ENCODE assay signal across 10 cellular contexts in genomic region chr3:155890671-155891190, GRCh38. TPM values are rescaled to one million over a fixed set of nuclear protein-coding genes. Genes with fewer than 3 reads are reported as not detected.
DNase-seq lines count a peak whose midpoint lies in the region; ATAC-seq, FAIRE-seq and TF ChIP-seq lines count a peak whose summit lies in the region.
"Had no signal": no experiment of that assay in that cellular context is flagged by ENCODE, and none has a peak within 500 bp of the region (broad histone marks: within the 10 kb centered on the region; RNA-seq: fewer than 3 reads in every experiment).

No MANE protein-coding gene starts in this region.

- SMC1A ChIA-PET in GM12878 (lab: Charles Lee; ENCODE audit: uncharacterized antibody, unreplicated experiment) = interaction anchor here (1.0 to 1.3 kb wide), 3 partner anchors 12 to 188 kb away, joined by 3 to 4 read pairs (median 3); no protein-coding TSS in a partner anchor

- DNase-seq in DMS 273 (lab: John Stamatoyannopoulos, UW; ENCODE audit: unreplicated experiment) (peak; percentile 43), DMS 273 treated with DMSO at 0.1 percent for 48 hours (lab: John Stamatoyannopoulos, UW) (no peak), GM12878 (ENCODE audit: low read depth, low spot score) (no peak), neural progenitor cell (ENCODE audit: low spot score) (no peak), gastrocnemius medialis (no peak)
- DNase-seq in activated CD4-positive, CD25-positive, alpha-beta regulatory T cell treated with anti-CD3 and anti-CD28 coated beads, Interleukin-2, amount 50 U/mL, for 72 hours = no peak
- DNase-seq: activated T-cell treated with anti-CD3 and anti-CD28 coated beads for 4 hours had no signal

- H3K36me3 Mint-ChIP-seq in neural progenitor cell = peaks cover 27% of the 10 kb centered on the region

- no peak for FAIRE-seq in GM12878 (lab: Jason Lieb, UNC)

- H3K9ac ChIP-seq in GM12878 (ENCODE audit: control insufficient read depth, insufficient read depth, low read length) (no peak overlapping the region), neural progenitor cell (no peak overlapping the region)

- peaks cover 2% of the 10 kb centered on the region for H3K9me3 Mint-ChIP-seq in neural progenitor cell
- H3K9me3 Mint-ChIP-seq: IgD-negative memory B cell had no signal

- TF ChIP-seq RAD21 in GM12878 (IDR thresholded peaks at IDR 0.05; ENCODE audit: insufficient read depth, low read depth, low read length) = no peak

- POLR2A ChIA-PET in GM12878 (lab: Charles Lee) = no interaction called here

- TF ChIP-seq CTCF in GM12878 (IDR thresholded peaks at IDR 0.05 in 2 of 3, conservative IDR thresholded peaks at IDR 0.05 in 1 of 3; ENCODE audit: control insufficient read depth in 2 of 3, extremely low read depth in 1 of 3, insufficient read depth in 1 of 3, low read depth in 3 of 3, low read length in 3 of 3) (no peak), neural progenitor cell (IDR thresholded peaks at IDR 0.05) (no peak), gastrocnemius medialis (IDR thresholded peaks at IDR 0.05 in 4 of 5, conservative IDR thresholded peaks at IDR 0.05 in 1 of 5) (no peak)

- H3K4me3 ChIP-seq in GM12878 (no peak overlapping the region), neural progenitor cell (no peak overlapping the region), gastrocnemius medialis (no peak overlapping the region)

- RAD21 ChIA-PET in GM12878 (lab: Charles Lee; ENCODE audit: unreplicated experiment) = interaction anchor here (0.6 kb wide), 1 partner anchor 1245 kb away, joined by 3 read pairs; no protein-coding TSS in a partner anchor

- BruUV-seq in GM12878 (replicated peaks; lab: Mats Ljungman, UMichigan) = no TSS peak

- H3K9me3 ChIP-seq in GM12878 (replicated peaks; ENCODE audit: control insufficient read depth, insufficient read depth, low read length) (no peaks in the 10 kb centered on the region), neural progenitor cell (ENCODE audit: low read depth) (no peaks in the 10 kb centered on the region), gastrocnemius medialis (no peaks in the 10 kb centered on the region)

- no peak for TF ChIP-seq POLR2A in GM12878 (IDR thresholded peaks at IDR 0.05; ENCODE audit: low read depth, low read length)
- no peak for TF ChIP-seq POLR2A in gastrocnemius medialis (IDR thresholded peaks at IDR 0.05)

- in situ Hi-C loops in GM12878 (cut with MboI) (no loop called here), gastrocnemius medialis (cut with MboI; ENCODE audit: low sequenced_read_pairs in 4 of 4) (no loop called here)

- H3K4me1 ChIP-seq in GM12878 (ENCODE audit: control insufficient read depth, insufficient read depth, low read length) = no peaks in the 10 kb centered on the region
- no peaks in the 10 kb centered on the region for H3K4me1 ChIP-seq in neural progenitor cell
- peaks cover 11 to 15% of the 10 kb centered on the region in 2 donors for H3K4me1 ChIP-seq in gastrocnemius medialis

- TF ChIP-seq EP300 in GM12878 (IDR thresholded peaks at IDR 0.05; ENCODE audit: borderline replicate concordance in 1 of 2, control insufficient read depth in 1 of 2, low read depth in 2 of 2, low read length in 2 of 2) = no peak

- peaks cover 65% of the 10 kb centered on the region for H3K79me2 ChIP-seq in GM12878 (ENCODE audit: control insufficient read depth, insufficient read depth, low read length)
- H3K79me2 ChIP-seq in neural progenitor cell (ENCODE audit: low read depth) = peaks cover 99% of the 10 kb centered on the region

- intact Hi-C loops in GM12878 (cut with micrococcal nuclease; ENCODE audit: unreplicated experiment) = loop anchor here (5.0 kb wide), 1 partner anchor 83 kb away; the partner anchor contains the start of gene C3orf33
- intact Hi-C loops in gastrocnemius medialis (cut with DNase I; ENCODE audit: low total_unique reads) = no loop called here

- peaks cover 5% of the 10 kb centered on the region for H3K4me1 Mint-ChIP-seq in neural progenitor cell

- ATAC-seq in HG02870 (IDR thresholded peaks at IDR 0.05; ENCODE audit: unreplicated experiment) = peak; percentile 43
- peak; percentile 74 for ATAC-seq in GM12878
- no peak for ATAC-seq in gastrocnemius medialis
- no peak for ATAC-seq in HG03095 (IDR thresholded peaks at IDR 0.05; ENCODE audit: unreplicated experiment)

- H3K27me3 ChIP-seq in GM12878 (replicated peaks in 1 of 2; ENCODE audit: control insufficient read depth in 2 of 2, insufficient read depth in 2 of 2, low read length in 1 of 2) (no peaks in the 10 kb centered on the region), neural progenitor cell (no peaks in the 10 kb centered on the region), gastrocnemius medialis (no peaks in the 10 kb centered on the region)

- WGBS in GM12878 (ENCODE audit: insufficient coverage, insufficient replicate concordance, low lambda C conversion rate, missing lambda C conversion rate) = 21% methylated on average over 2 of the region's 2 CpGs

- no peak overlapping the region for H2AFZ ChIP-seq in GM12878 (ENCODE audit: control insufficient read depth, low read depth, low read length)
- no peak overlapping the region for H2AFZ ChIP-seq in neural progenitor cell (replicated peaks)

- CTCF ChIA-PET in GM12878 (lab: Yijun Ruan, JAX) = no interaction called here

- H3K4me2 ChIP-seq in GM12878 (ENCODE audit: control insufficient read depth, insufficient read depth) = no peak overlapping the region
- H3K4me2 ChIP-seq in neural progenitor cell = no peak overlapping the region

- H3K4me3 Mint-ChIP-seq in neural progenitor cell = no peak overlapping the region

- H3K36me3 ChIP-seq in GM12878 (ENCODE audit: control insufficient read depth in 2 of 2, insufficient read depth in 2 of 2, low read length in 1 of 2) (peaks cover 0 to 10% of the 10 kb centered on the region in 2 experiments; a peak in 3 of 4 replicates), neural progenitor cell (peaks cover 9% of the 10 kb centered on the region), gastrocnemius medialis (peaks cover 0 to 12% of the 10 kb centered on the region in 2 donors)

- no peak overlapping the region for H3K27ac Mint-ChIP-seq in neural progenitor cell

- H3F3A ChIP-seq in neural progenitor cell (ENCODE audit: low read depth) = peaks cover 5% of the 10 kb centered on the region

- H3K27me3 Mint-ChIP-seq in neural progenitor cell (ENCODE audit: insufficient read depth, low read depth) = peaks cover 2% of the 10 kb centered on the region
- H3K27me3 Mint-ChIP-seq: IgD-negative memory B cell had no signal

- no peaks in the 10 kb centered on the region for H4K20me1 ChIP-seq in GM12878 (ENCODE audit: control insufficient read depth, insufficient read depth)
- H4K20me1 ChIP-seq in neural progenitor cell (ENCODE audit: low read depth) = peaks cover 55% of the 10 kb centered on the region

- no peak overlapping the region for H3K27ac ChIP-seq in GM12878 (ENCODE audit: control insufficient read depth, insufficient read depth)
- peak overlapping the region; percentile 21 for H3K27ac ChIP-seq in neural progenitor cell
- H3K27ac ChIP-seq in gastrocnemius medialis = no peak overlapping the region

TF ChIP-seq in GM12878, 131 proteins besides CTCF, POLR2A, EP300 and RAD21:
- TF ChIP-seq SPI1 (IDR thresholded peaks at IDR 0.05; ENCODE audit: borderline replicate concordance, insufficient read depth, low read depth, low read length) (no peak), POLR2AphosphoS2 (IDR thresholded peaks at IDR 0.05; ENCODE audit: low read depth, low read length) (no peak), STAT1 (conservative IDR thresholded peaks at IDR 0.05) (no peak)
TF ChIP-seq in GM12878: peak in this region for 0.

RNA-seq across cellular contexts. Expression of gene GMPS, which starts 20.3 kb away (rescaled TPM):
- total RNA-seq in GM12878 (2013; cell fraction: nucleolus; rRNA removed) = 32.0 and 34.4 TPM in 2 replicates
- total RNA-seq in GM12878 (2014; rRNA removed) (33.2 and 45.3 TPM in 2 replicates), GM12878 (2014; rRNA removed; fragmentation: Illumina TruSeq; extraction: Trizol) (91.5 and 93.4 TPM in 2 replicates), GM12878 (2021) (108 and 113 TPM in 2 replicates), neural progenitor cell (ENCODE audit: low replicate concordance) (156 and 279 TPM in 2 replicates), gastrocnemius medialis (10 to 100 TPM; 26.7 to 34.7 (median 32.5) TPM)
- 37.7 TPM for polyA plus RNA-seq in GM12878 (2011; ENCODE audit: low read depth)
- polyA plus RNA-seq in GM12878 (2011; rRNA removed) (64.6 and 92.2 TPM in 2 replicates), GM12878 (2014; fragmentation: Illumina TruSeq; extraction: Trizol) (139 and 163 TPM in 2 replicates), GM12878 (2014; fragmentation: Nextera tagmentation; extraction: Ambion mirVana) (10 to 100 TPM; 43.3 to 56.2 TPM), GM12878 (2014; rRNA removed) (46.6 and 57.5 TPM in 2 replicates), GM12878 (2016; fragmentation: Nextera tagmentation; extraction: Ambion mirVana) (100 to 1,000 TPM; 142 to 143 TPM)
- 33.2 and 46.8 TPM in 2 replicates for polyA plus RNA-seq in GM12878 (2011; cell fraction: cytosol; rRNA removed)
- 22.4 and 30.7 TPM in 2 replicates for polyA plus RNA-seq in GM12878 (2011; cell fraction: nucleus; rRNA removed)
- polyA plus RNA-seq in GM12878 (2012) = 54.5 and 74.4 TPM in 2 replicates
- 47.6 and 75.3 TPM in 2 replicates for polyA minus RNA-seq in GM12878 (2011; rRNA and poly(A)+ RNA removed)
- polyA minus RNA-seq in GM12878 (2011; cell fraction: cytosol; rRNA and poly(A)+ RNA removed) = 27.8 and 30.4 TPM in 2 replicates
- 7.3 and 12.8 TPM in 2 replicates for polyA minus RNA-seq in GM12878 (2011; cell fraction: nucleus; rRNA and poly(A)+ RNA removed)

RNA-seq across cellular contexts. Expression of gene SLC33A1, which starts 36.5 kb away (rescaled TPM):
- total RNA-seq in GM12878 (2013; cell fraction: nucleolus; rRNA removed) = 108 TPM in 2 replicates
- 21.2 and 24.3 TPM in 2 replicates for total RNA-seq in GM12878 (2014; rRNA removed)
- total RNA-seq in GM12878 (2014; rRNA removed; fragmentation: Illumina TruSeq; extraction: Trizol) = 19.5 and 20.8 TPM in 2 replicates
- total RNA-seq in GM12878 (2021) = 16.8 and 18.8 TPM in 2 replicates
- polyA plus RNA-seq in GM12878 (2011; ENCODE audit: low read depth) = 7.2 TPM
- polyA plus RNA-seq in GM12878 (2011; rRNA removed) = 24.5 and 28.9 TPM in 2 replicates
- polyA plus RNA-seq in GM12878 (2011; cell fraction: cytosol; rRNA removed) = 16.9 and 17.4 TPM in 2 replicates
- 31.8 and 33.0 TPM in 2 replicates for polyA plus RNA-seq in GM12878 (2011; cell fraction: nucleus; rRNA removed)
- 14.9 and 16.3 TPM in 2 replicates for polyA plus RNA-seq in GM12878 (2012)
- polyA plus RNA-seq in GM12878 (2014; fragmentation: Illumina TruSeq; extraction: Trizol) = 15.9 and 17.4 TPM in 2 replicates
- polyA plus RNA-seq in GM12878 (2014; fragmentation: Nextera tagmentation; extraction: Ambion mirVana) = 1 to 10 TPM; 6.4 to 6.5 TPM
- polyA plus RNA-seq in GM12878 (2014; rRNA removed) = 17.0 and 18.5 TPM in 2 replicates
- 10 to 100 TPM; 24.7 to 25.2 TPM for polyA plus RNA-seq in GM12878 (2016; fragmentation: Nextera tagmentation; extraction: Ambion mirVana)
- polyA minus RNA-seq in GM12878 (2011; rRNA and poly(A)+ RNA removed) = 28.5 and 29.6 TPM in 2 replicates
- polyA minus RNA-seq in GM12878 (2011; cell fraction: cytosol; rRNA and poly(A)+ RNA removed) = 10.3 and 11.7 TPM in 2 replicates
- 29.3 and 39.7 TPM in 2 replicates for polyA minus RNA-seq in GM12878 (2011; cell fraction: nucleus; rRNA and poly(A)+ RNA removed)
- total RNA-seq in neural progenitor cell (ENCODE audit: low replicate concordance) = 21.8 and 27.4 TPM in 2 replicates
- total RNA-seq in gastrocnemius medialis = 1 to 10 TPM; 7.0 to 9.3 (median 8.2) TPM

Comparison
In these comparisons a context has a peak if more than half of its experiments do, and no peak if none do; other contexts are left out.
1. ATAC-seq: peak in HG02870 (single experiment) and GM12878 (single experiment); none in gastrocnemius medialis (0 of 2) and HG03095 (single experiment).